Comparison of ENCODE assay signal across 24 cellular contexts in genomic region chr1:26533951-26534514, GRCh38. TPM values are rescaled to one million over a fixed set of nuclear protein-coding genes. Genes with fewer than 3 reads are reported as not detected.
A peak's percentile ranks its signal among the peaks of the same experiment; 100 is the strongest.
DNase-seq lines count a peak whose midpoint lies in the region; ATAC-seq, FAIRE-seq and TF ChIP-seq lines count a peak whose summit lies in the region.
"Had no signal": no experiment of that assay in that cellular context is flagged by ENCODE, and none has a peak within 500 bp of the region (broad histone marks: within the 10 kb centered on the region; RNA-seq: fewer than 3 reads in every experiment).

No MANE protein-coding gene starts in this region.

- no peak for TF ChIP-seq RAD21 in GM12878 (IDR thresholded peaks at IDR 0.05; ENCODE audit: insufficient read depth, low read depth, low read length)

- RAD21 ChIA-PET in GM12878 (lab: Charles Lee; ENCODE audit: unreplicated experiment), result interaction anchor here (1.2 kb wide), 2 partner anchors 49 to 255 kb away, joined by 3 to 5 read pairs; no protein-coding TSS in a partner anchor

- intact Hi-C loops in GM12878 (cut with micrococcal nuclease; ENCODE audit: unreplicated experiment), result no loop called here
- intact Hi-C loops in stomach (cut with DNase I; ENCODE audit: low total_unique reads), result no loop called here

- 68% methylated on average over 5 of the region's 5 CpGs for WGBS in GM12878 (ENCODE audit: insufficient coverage, insufficient replicate concordance, low lambda C conversion rate, missing lambda C conversion rate)
- 57 to 62% (median 58%) methylated on average over 4 to 5 of the region's 5 CpGs for WGBS in stomach, 5 donors

- H3K27ac ChIP-seq in GM12878 (ENCODE audit: control insufficient read depth, insufficient read depth), result no peak overlapping the region
- no peak overlapping the region for H3K27ac ChIP-seq in osteoblast (ENCODE audit: low read depth, low read length)
- H3K27ac ChIP-seq in stomach, result peak overlapping the region in 1 of 5 donors; percentile 1
- H3K27ac ChIP-seq: 22Rv1, brain microvascular endothelial cell, coronary artery, hepatocyte, sigmoid colon had no signal

- no peak overlapping the region for H2AFZ ChIP-seq in GM12878 (ENCODE audit: control insufficient read depth, low read depth, low read length)
- no peak overlapping the region for H2AFZ ChIP-seq in osteoblast (ENCODE audit: low read length)
- H2AFZ ChIP-seq: hepatocyte had no signal

- H3K36me3 ChIP-seq in GM12878 (ENCODE audit: control insufficient read depth in 2 of 2, insufficient read depth in 2 of 2, low read length in 1 of 2) (peaks cover 0 to 1% of the 10 kb centered on the region in 2 experiments; a peak in 3 of 4 replicates), osteoblast (ENCODE audit: insufficient read depth, low read length) (no peaks in the 10 kb centered on the region), stomach (peaks cover 0 to 14% (median 6%) of the 10 kb centered on the region in 4 donors)
- H3K36me3 ChIP-seq: brain microvascular endothelial cell, sigmoid colon had no signal

- no peaks in the 10 kb centered on the region for H4K20me1 ChIP-seq in GM12878 (ENCODE audit: control insufficient read depth, insufficient read depth)
- H4K20me1 ChIP-seq in osteoblast (ENCODE audit: insufficient read depth, low read length), result no peaks in the 10 kb centered on the region

- TF ChIP-seq POLR2A in GM12878 (IDR thresholded peaks at IDR 0.05; ENCODE audit: low read depth, low read length) (no peak), stomach (IDR thresholded peaks at IDR 0.05) (no peak)

- TF ChIP-seq CTCF in GM13976 (IDR thresholded peaks at IDR 0.05; ENCODE audit: borderline replicate concordance, control extremely low read depth, extremely low read depth, insufficient read depth, missing control alignments) (no peak), GM12878 (IDR thresholded peaks at IDR 0.05 in 2 of 3, conservative IDR thresholded peaks at IDR 0.05 in 1 of 3; ENCODE audit: control insufficient read depth in 2 of 3, extremely low read depth in 1 of 3, insufficient read depth in 1 of 3, low read depth in 3 of 3, low read length in 3 of 3) (no peak), osteoblast (IDR thresholded peaks at IDR 0.05; ENCODE audit: extremely low read depth, low read depth, low read length) (no peak), stomach (IDR thresholded peaks at IDR 0.05) (no peak)

- TF ChIP-seq EP300 in GM12878 (IDR thresholded peaks at IDR 0.05; ENCODE audit: borderline replicate concordance in 1 of 2, control insufficient read depth in 1 of 2, low read depth in 2 of 2, low read length in 2 of 2) (no peak), stomach (IDR thresholded peaks at IDR 0.05) (no peak)

- H3K9me3 ChIP-seq in GM12878 (replicated peaks; ENCODE audit: control insufficient read depth, insufficient read depth, low read length) (no peaks in the 10 kb centered on the region), osteoblast (ENCODE audit: low read depth, low read length) (no peaks in the 10 kb centered on the region), stomach (no peaks in the 10 kb centered on the region)
- H3K9me3 ChIP-seq: sigmoid colon, upper lobe of left lung had no signal

- peaks cover 22% of the 10 kb centered on the region for H3K79me2 ChIP-seq in GM12878 (ENCODE audit: control insufficient read depth, insufficient read depth, low read length)
- H3K79me2 ChIP-seq in osteoblast (ENCODE audit: insufficient read depth, low read length), result no peaks in the 10 kb centered on the region

- no TSS peak for BruUV-seq in GM12878 (replicated peaks; lab: Mats Ljungman, UMichigan)

- H3K4me2 ChIP-seq in GM12878 (ENCODE audit: control insufficient read depth, insufficient read depth), result peak overlapping the region; percentile 50; the same call in 1 of the 2 replicates
- no peak overlapping the region for H3K4me2 ChIP-seq in osteoblast (ENCODE audit: insufficient read depth, low read length)
- H3K4me2 ChIP-seq: hepatocyte had no signal

- no peak overlapping the region for H3K9ac ChIP-seq in GM12878 (ENCODE audit: control insufficient read depth, insufficient read depth, low read length)

- H3K27me3 ChIP-seq in GM12878 (replicated peaks in 1 of 2; ENCODE audit: control insufficient read depth in 2 of 2, insufficient read depth in 2 of 2, low read length in 1 of 2), result no peaks in the 10 kb centered on the region
- no peaks in the 10 kb centered on the region for H3K27me3 ChIP-seq in osteoblast (ENCODE audit: insufficient read depth, low read length)
- no peaks in the 10 kb centered on the region for H3K27me3 ChIP-seq in stomach
- H3K27me3 ChIP-seq: brain microvascular endothelial cell, hepatocyte, upper lobe of left lung had no signal

- SMC1A ChIA-PET in GM12878 (lab: Charles Lee; ENCODE audit: uncharacterized antibody, unreplicated experiment), result interaction anchor here (0.6 to 2.2 kb wide), 3 partner anchors 8 to 60 kb away, joined by 3 to 6 read pairs (median 3); no protein-coding TSS in a partner anchor

- DNase-seq in NCI-H2196 (lab: John Stamatoyannopoulos, UW; ENCODE audit: unreplicated experiment) (peak; percentile 18), NCI-H2196 treated with DMSO at 0.1 percent for 48 hours (lab: John Stamatoyannopoulos, UW; ENCODE audit: unreplicated experiment) (no peak), GM13976 (ENCODE audit: low spot score) (peak; percentile 18), GM12878 (ENCODE audit: low read depth, low spot score) (no peak), osteoblast (ENCODE audit: insufficient read length, low spot score, missing footprints) (peak; percentile 72), hippocampal formation (lab: John Stamatoyannopoulos, UW) (no peak), stomach (no peak), NCI-H526 treated with DMSO at 0.1 percent for 48 hours (lab: John Stamatoyannopoulos, UW) (no peak)
- DNase-seq: AML-193; brain microvascular endothelial cell; DMS153; Karpas-422; naive thymus-derived CD8-positive, alpha-beta T cell; NCI-H1092 treated with DMSO at 0.1 percent for 48 hours; NCI-H2107; NCI-H526; SHP77 treated with DMSO at 0.1 percent for 48 hours; sigmoid colon; stimulated activated naive CD8-positive, alpha-beta T cell treated with anti-CD3 and anti-CD28 coated beads, Interleukin-15, Interleukin-2, amounts not matched to agents 100 U/mL and 50 U/mL, for 24 hours; upper lobe of left lung had no signal

- ATAC-seq in GM12878, result no peak
- ATAC-seq: activated CD4-positive, CD25-positive, alpha-beta regulatory T cell treated with anti-CD3 and anti-CD28 coated beads, Interleukin-2, amount 50 U/mL, for 24 hours; naive thymus-derived CD8-positive, alpha-beta T cell; stimulated activated naive CD8-positive, alpha-beta T cell treated with anti-CD3 and anti-CD28 coated beads, Interleukin-15, Interleukin-2, amounts not matched to agents 100 U/mL and 50 U/mL, for 24 hours had no signal

- CTCF ChIA-PET in GM12878 (lab: Yijun Ruan, JAX), result interaction anchor here (0.7 to 2.1 kb wide), 3 partner anchors 12 to 159 kb away, joined by 3 to 12 read pairs (median 3); no protein-coding TSS in a partner anchor

- FAIRE-seq in GM12878 (lab: Jason Lieb, UNC), result no peak

- H3K4me1 ChIP-seq in GM12878 (ENCODE audit: control insufficient read depth, insufficient read depth, low read length) (peaks cover 29% of the 10 kb centered on the region), osteoblast (ENCODE audit: insufficient read depth, low read length) (peaks cover 11% of the 10 kb centered on the region), stomach (peaks cover 21 to 93% (median 51%) of the 10 kb centered on the region in 4 donors)

- in situ Hi-C loops in GM13976 (cut with MboI; ENCODE audit: low sequenced_read_pairs, unreplicated experiment), result no loop called here
- in situ Hi-C loops in GM12878 (cut with MboI), result no loop called here

- POLR2A ChIA-PET in GM12878 (lab: Charles Lee), result interaction anchor here (1.0 to 1.9 kb wide), 3 partner anchors 8 to 33 kb away, joined by 3 to 7 read pairs (median 7); no protein-coding TSS in a partner anchor

- H3K4me3 ChIP-seq in GM12878 (no peak overlapping the region), osteoblast (ENCODE audit: insufficient read depth, low read length) (no peak overlapping the region), stomach (no peak overlapping the region)
- H3K4me3 ChIP-seq: coronary artery, hepatocyte, sigmoid colon, upper lobe of left lung had no signal

TF ChIP-seq in GM12878, 131 proteins besides CTCF, POLR2A, EP300 and RAD21 (continues in another document):
- TF ChIP-seq, protein P1, sequence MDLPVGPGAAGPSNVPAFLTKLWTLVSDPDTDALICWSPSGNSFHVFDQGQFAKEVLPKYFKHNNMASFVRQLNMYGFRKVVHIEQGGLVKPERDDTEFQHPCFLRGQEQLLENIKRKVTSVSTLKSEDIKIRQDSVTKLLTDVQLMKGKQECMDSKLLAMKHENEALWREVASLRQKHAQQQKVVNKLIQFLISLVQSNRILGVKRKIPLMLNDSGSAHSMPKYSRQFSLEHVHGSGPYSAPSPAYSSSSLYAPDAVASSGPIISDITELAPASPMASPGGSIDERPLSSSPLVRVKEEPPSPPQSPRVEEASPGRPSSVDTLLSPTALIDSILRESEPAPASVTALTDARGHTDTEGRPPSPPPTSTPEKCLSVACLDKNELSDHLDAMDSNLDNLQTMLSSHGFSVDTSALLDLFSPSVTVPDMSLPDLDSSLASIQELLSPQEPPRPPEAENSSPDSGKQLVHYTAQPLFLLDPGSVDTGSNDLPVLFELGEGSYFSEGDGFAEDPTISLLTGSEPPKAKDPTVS (IDR thresholded peaks at IDR 0.05; ENCODE audit: low read depth, low read length), result no peak
- TF ChIP-seq RAD51 (IDR thresholded peaks at IDR 0.05), result peak; percentile 96

RNA-seq across cellular contexts. Expression of gene RPS6KA1, which starts 4.5 kb away (rescaled TPM):
- total RNA-seq in GM12878 (2013; cell fraction: nucleolus; rRNA removed), result 130 and 155 TPM in 2 replicates
- 118 and 136 TPM in 2 replicates for total RNA-seq in GM12878 (2014; rRNA removed)
- total RNA-seq in GM12878 (2014; rRNA removed; fragmentation: Illumina TruSeq; extraction: Trizol), result 75.2 and 83.4 TPM in 2 replicates
- total RNA-seq in GM12878 (2021), result 115 and 116 TPM in 2 replicates
- 41.7 TPM for polyA plus RNA-seq in GM12878 (2011; ENCODE audit: low read depth)
- polyA plus RNA-seq in GM12878 (2011; rRNA removed), result 53.7 and 92.1 TPM in 2 replicates
- polyA plus RNA-seq in GM12878 (2011; cell fraction: cytosol; rRNA removed), result 108 and 121 TPM in 2 replicates
- 133 and 140 TPM in 2 replicates for polyA plus RNA-seq in GM12878 (2011; cell fraction: nucleus; rRNA removed)
- 80.5 and 83.0 TPM in 2 replicates for polyA plus RNA-seq in GM12878 (2012)
- polyA plus RNA-seq in GM12878 (2014; fragmentation: Illumina TruSeq; extraction: Trizol), result 72.1 and 74.9 TPM in 2 replicates
- polyA plus RNA-seq in GM12878 (2014; fragmentation: Nextera tagmentation; extraction: Ambion mirVana), result 1 to 10 TPM; 5.0 to 9.9 TPM
- 89.3 and 90.9 TPM in 2 replicates for polyA plus RNA-seq in GM12878 (2014; rRNA removed)
- 100 to 1,000 TPM in 1 of 2 experiments, 10 to 100 TPM in 1; 99.4 to 106 TPM for polyA plus RNA-seq in GM12878 (2016; fragmentation: Nextera tagmentation; extraction: Ambion mirVana)
- 110 and 170 TPM in 2 replicates for polyA minus RNA-seq in GM12878 (2011; rRNA and poly(A)+ RNA removed)
- 54.0 and 77.9 TPM in 2 replicates for polyA minus RNA-seq in GM12878 (2011; cell fraction: cytosol; rRNA and poly(A)+ RNA removed)
- polyA minus RNA-seq in GM12878 (2011; cell fraction: nucleus; rRNA and poly(A)+ RNA removed), result 84.0 and 132 TPM in 2 replicates
- 2.2 and 2.4 TPM in 2 replicates for total RNA-seq in osteoblast
- 100 to 1,000 TPM in 1 of 5 donors, 10 to 100 TPM in 4; 15.2 to 769 (median 46.7) TPM for total RNA-seq in stomach
- 10 to 100 TPM; 21.4 to 37.9 (median 25.5) TPM for polyA plus RNA-seq in stomach

Comparison
In these comparisons a context has a peak if more than half of its experiments do, and no peak if none do; other contexts are left out.
1. DNase-seq: peak in NCI-H2196 (single experiment), GM13976 (single experiment) and osteoblast (single experiment); none in NCI-H2196 treated with DMSO at 0.1 percent for 48 hours (single experiment), GM12878 (single experiment), hippocampal formation (0 of 2), stomach (single experiment) and NCI-H526 treated with DMSO at 0.1 percent for 48 hours (single experiment).